Comparison of ENCODE assay signal across 22 cellular contexts in the genomic region with DNA sequence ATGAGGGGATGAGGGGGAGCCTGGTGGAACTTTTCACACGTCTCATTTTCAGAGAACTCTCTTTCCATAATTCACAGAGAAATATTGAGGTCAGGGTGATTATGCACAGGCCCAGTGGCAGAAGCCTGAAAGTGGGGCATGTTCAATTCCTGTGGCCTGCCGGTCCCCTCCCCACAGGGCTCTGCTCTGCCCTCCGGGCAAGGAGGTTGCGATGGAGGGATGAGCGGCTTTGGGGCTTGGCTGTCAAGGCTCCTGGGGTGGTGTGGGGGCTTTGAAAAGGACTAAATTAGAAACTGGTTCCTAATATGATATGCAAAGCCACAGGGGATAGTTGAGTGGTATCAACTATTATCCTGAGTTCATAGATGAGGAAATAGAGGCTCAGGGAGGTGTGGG. TPM values are rescaled to one million over a fixed set of nuclear protein-coding genes. Genes with fewer than 3 reads are reported as not detected.
"Had no signal": no experiment of that assay in that cellular context is flagged by ENCODE, and none has a peak within 500 bp of the region (broad histone marks: within the 10 kb centered on the region; RNA-seq: fewer than 3 reads in every experiment).

No MANE protein-coding gene starts in this region.

- DNase-seq: IMR-90, Karpas-422, KG1, MG63, NCI-H1092, NCI-H1436, NCI-H187, NCI-H2029, NCI-H2081 treated with DMSO at 0.1 percent for 48 hours, NCI-H2171, NCI-H226, NCI-H446, NCI-H510A, NCI-H524 treated with DMSO at 0.1 percent for 48 hours, NCI-H69, NCI-H774, RPMI8226, SHP77 treated with DMSO at 0.1 percent for 48 hours had no signal

- H3K9me3 ChIP-seq: MG63, SJSA1 had no signal

- ATAC-seq: HepG2 had no signal

- H3K4me1 ChIP-seq: SJSA1 had no signal

- H3K27ac ChIP-seq: SJSA1, SK-N-MC had no signal

- H3K4me3 ChIP-seq: MG63, SJSA1, SK-N-MC had no signal

- H3K27me3 ChIP-seq: MG63, SJSA1 had no signal

- H3K36me3 ChIP-seq: MG63, SJSA1 had no signal

RNA-seq across cellular contexts. Expression of a gene that starts 9.2 kb away (rescaled TPM):
- total RNA-seq: HepG2, HT1080 had no signal
- polyA plus RNA-seq: HepG2 had no signal
